2 cellular contexts compared by ENCODE assay signal in the genomic region with DNA sequence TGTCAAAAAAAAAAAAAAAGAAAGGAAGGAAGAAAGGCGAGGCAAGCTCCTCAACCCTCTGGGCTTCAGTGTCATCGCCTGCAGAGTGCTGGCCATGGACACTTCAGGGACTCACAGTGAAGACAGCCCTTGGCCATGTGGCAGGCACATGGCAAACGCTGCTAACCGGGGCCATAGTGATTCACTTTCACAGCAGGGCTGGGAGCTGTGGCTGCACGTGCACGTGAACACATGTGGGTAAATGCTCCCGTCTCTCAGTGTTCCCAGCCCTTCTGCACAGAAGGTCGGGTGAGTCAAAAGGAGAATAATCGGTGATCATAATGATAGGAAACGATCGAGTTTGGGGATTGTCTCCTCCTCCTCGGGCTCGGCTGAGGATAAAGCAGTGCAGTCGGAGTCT.
A peak's percentile ranks its signal among the peaks of the same experiment; 100 is the strongest.
TF ChIP-seq lines count a peak whose summit lies in the region.

No MANE protein-coding gene starts in this region.

TF ChIP-seq in HCT116, 20 proteins besides CTCF, POLR2A, EP300 and RAD21 (continued from another document):
- TF ChIP-seq, protein P1, sequence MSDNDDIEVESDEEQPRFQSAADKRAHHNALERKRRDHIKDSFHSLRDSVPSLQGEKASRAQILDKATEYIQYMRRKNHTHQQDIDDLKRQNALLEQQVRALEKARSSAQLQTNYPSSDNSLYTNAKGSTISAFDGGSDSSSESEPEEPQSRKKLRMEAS (IDR thresholded peaks at IDR 0.05), result peak; percentile 47; the same call in 1 of the 2 replicates
- TF ChIP-seq SRF (IDR thresholded peaks at IDR 0.05; ENCODE audit: low read depth) (no peak), SP1 (IDR thresholded peaks at IDR 0.05; ENCODE audit: low read depth) (no peak), ELF1 (IDR thresholded peaks at IDR 0.05; ENCODE audit: borderline replicate concordance, low read depth) (no peak)

TF ChIP-seq in K562, 482 proteins besides CTCF, POLR2A, EP300 and RAD21 (continued from another document and continues in another):
- no peak for TF ChIP-seq ZNF253 (CRISPR knock-in tag; conservative IDR thresholded peaks at IDR 0.05)
- TF ChIP-seq TEAD2 (tag; IDR thresholded peaks at IDR 0.05), result no peak
- no peak for TF ChIP-seq ZNF311 (CRISPR knock-in tag; IDR thresholded peaks at IDR 0.05)
- TF ChIP-seq COPS2 (conservative IDR thresholded peaks at IDR 0.05), result no peak
- TF ChIP-seq WHSC1 (IDR thresholded peaks at IDR 0.05; ENCODE audit: low read length), result no peak
- no peak for TF ChIP-seq ARID2 (IDR thresholded peaks at IDR 0.05)
- no peak for TF ChIP-seq ZNF12 (CRISPR knock-in tag; IDR thresholded peaks at IDR 0.05)
- TF ChIP-seq, protein P1 (CRISPR knock-in tag; IDR thresholded peaks at IDR 0.05), result peak; percentile 86
- TF ChIP-seq BHLHE40 (IDR thresholded peaks at IDR 0.05; ENCODE audit: low read length), result peak; percentile 47
- TF ChIP-seq POLR2G (IDR thresholded peaks at IDR 0.05; ENCODE audit: low read depth, low read length), result no peak
- TF ChIP-seq ETS2 (tag; IDR thresholded peaks at IDR 0.05; ENCODE audit: borderline replicate concordance, poor library complexity, severe bottlenecking), result no peak
- no peak for TF ChIP-seq MXI1 (IDR thresholded peaks at IDR 0.05; ENCODE audit: low read depth, low read length)
- TF ChIP-seq FOXA3 (CRISPR knock-in tag; conservative IDR thresholded peaks at IDR 0.05 in 1 of 2, IDR thresholded peaks at IDR 0.05 in 1 of 2), result no peak
- TF ChIP-seq ZNF764 (CRISPR knock-in tag; IDR thresholded peaks at IDR 0.05; ENCODE audit: low read depth), result no peak
- no peak for TF ChIP-seq BMI1 (IDR thresholded peaks at IDR 0.05; ENCODE audit: low read length)
- peak; percentile 50; the same call in 1 of the 2 replicates for TF ChIP-seq MYC (IDR thresholded peaks at IDR 0.05; ENCODE audit: low read depth, low read length)
- TF ChIP-seq MYC (CRISPR knock-in tag; IDR thresholded peaks at IDR 0.05; ENCODE audit: borderline replicate concordance, low read depth), result no peak
- TF ChIP-seq, protein P2, sequence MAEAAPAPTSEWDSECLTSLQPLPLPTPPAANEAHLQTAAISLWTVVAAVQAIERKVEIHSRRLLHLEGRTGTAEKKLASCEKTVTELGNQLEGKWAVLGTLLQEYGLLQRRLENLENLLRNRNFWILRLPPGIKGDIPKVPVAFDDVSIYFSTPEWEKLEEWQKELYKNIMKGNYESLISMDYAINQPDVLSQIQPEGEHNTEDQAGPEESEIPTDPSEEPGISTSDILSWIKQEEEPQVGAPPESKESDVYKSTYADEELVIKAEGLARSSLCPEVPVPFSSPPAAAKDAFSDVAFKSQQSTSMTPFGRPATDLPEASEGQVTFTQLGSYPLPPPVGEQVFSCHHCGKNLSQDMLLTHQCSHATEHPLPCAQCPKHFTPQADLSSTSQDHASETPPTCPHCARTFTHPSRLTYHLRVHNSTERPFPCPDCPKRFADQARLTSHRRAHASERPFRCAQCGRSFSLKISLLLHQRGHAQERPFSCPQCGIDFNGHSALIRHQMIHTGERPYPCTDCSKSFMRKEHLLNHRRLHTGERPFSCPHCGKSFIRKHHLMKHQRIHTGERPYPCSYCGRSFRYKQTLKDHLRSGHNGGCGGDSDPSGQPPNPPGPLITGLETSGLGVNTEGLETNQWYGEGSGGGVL (CRISPR knock-in tag; IDR thresholded peaks at IDR 0.05), result no peak
- TF ChIP-seq STAT5B (CRISPR knock-in tag; IDR thresholded peaks at IDR 0.05), result no peak
- TF ChIP-seq, protein P3, sequence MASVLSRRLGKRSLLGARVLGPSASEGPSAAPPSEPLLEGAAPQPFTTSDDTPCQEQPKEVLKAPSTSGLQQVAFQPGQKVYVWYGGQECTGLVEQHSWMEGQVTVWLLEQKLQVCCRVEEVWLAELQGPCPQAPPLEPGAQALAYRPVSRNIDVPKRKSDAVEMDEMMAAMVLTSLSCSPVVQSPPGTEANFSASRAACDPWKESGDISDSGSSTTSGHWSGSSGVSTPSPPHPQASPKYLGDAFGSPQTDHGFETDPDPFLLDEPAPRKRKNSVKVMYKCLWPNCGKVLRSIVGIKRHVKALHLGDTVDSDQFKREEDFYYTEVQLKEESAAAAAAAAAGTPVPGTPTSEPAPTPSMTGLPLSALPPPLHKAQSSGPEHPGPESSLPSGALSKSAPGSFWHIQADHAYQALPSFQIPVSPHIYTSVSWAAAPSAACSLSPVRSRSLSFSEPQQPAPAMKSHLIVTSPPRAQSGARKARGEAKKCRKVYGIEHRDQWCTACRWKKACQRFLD (CRISPR knock-in tag; IDR thresholded peaks at IDR 0.05), result no peak
- no peak for TF ChIP-seq TBL1XR1 (IDR thresholded peaks at IDR 0.05; ENCODE audit: low read length in 2 of 2)
- no peak for TF ChIP-seq RBM34 (IDR thresholded peaks at IDR 0.05; ENCODE audit: borderline replicate concordance, insufficient read depth, low read length)
- no peak for TF ChIP-seq ZKSCAN3 (CRISPR knock-in tag; IDR thresholded peaks at IDR 0.05)
- TF ChIP-seq, protein P4, sequence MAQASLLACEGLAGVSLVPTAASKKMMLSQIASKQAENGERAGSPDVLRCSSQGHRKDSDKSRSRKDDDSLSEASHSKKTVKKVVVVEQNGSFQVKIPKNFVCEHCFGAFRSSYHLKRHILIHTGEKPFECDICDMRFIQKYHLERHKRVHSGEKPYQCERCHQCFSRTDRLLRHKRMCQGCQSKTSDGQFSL (CRISPR knock-in tag; IDR thresholded peaks at IDR 0.05), result no peak
- TF ChIP-seq, protein P4 (tag; IDR thresholded peaks at IDR 0.05), result no peak
- no peak for TF ChIP-seq ZNF431 (CRISPR knock-in tag; IDR thresholded peaks at IDR 0.05)
- TF ChIP-seq, protein P5, sequence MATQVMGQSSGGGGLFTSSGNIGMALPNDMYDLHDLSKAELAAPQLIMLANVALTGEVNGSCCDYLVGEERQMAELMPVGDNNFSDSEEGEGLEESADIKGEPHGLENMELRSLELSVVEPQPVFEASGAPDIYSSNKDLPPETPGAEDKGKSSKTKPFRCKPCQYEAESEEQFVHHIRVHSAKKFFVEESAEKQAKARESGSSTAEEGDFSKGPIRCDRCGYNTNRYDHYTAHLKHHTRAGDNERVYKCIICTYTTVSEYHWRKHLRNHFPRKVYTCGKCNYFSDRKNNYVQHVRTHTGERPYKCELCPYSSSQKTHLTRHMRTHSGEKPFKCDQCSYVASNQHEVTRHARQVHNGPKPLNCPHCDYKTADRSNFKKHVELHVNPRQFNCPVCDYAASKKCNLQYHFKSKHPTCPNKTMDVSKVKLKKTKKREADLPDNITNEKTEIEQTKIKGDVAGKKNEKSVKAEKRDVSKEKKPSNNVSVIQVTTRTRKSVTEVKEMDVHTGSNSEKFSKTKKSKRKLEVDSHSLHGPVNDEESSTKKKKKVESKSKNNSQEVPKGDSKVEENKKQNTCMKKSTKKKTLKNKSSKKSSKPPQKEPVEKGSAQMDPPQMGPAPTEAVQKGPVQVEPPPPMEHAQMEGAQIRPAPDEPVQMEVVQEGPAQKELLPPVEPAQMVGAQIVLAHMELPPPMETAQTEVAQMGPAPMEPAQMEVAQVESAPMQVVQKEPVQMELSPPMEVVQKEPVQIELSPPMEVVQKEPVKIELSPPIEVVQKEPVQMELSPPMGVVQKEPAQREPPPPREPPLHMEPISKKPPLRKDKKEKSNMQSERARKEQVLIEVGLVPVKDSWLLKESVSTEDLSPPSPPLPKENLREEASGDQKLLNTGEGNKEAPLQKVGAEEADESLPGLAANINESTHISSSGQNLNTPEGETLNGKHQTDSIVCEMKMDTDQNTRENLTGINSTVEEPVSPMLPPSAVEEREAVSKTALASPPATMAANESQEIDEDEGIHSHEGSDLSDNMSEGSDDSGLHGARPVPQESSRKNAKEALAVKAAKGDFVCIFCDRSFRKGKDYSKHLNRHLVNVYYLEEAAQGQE (CRISPR knock-in tag; IDR thresholded peaks at IDR 0.05; ENCODE audit: low read depth), result no peak
- TF ChIP-seq CEBPG (CRISPR knock-in tag; IDR thresholded peaks at IDR 0.05), result no peak
- no peak for TF ChIP-seq CEBPG (tag; conservative IDR thresholded peaks at IDR 0.05 in 1 of 2, IDR thresholded peaks at IDR 0.05 in 1 of 2)
- TF ChIP-seq ZNF699 (CRISPR knock-in tag; IDR thresholded peaks at IDR 0.05; ENCODE audit: insufficient replicate concordance), result no peak
- TF ChIP-seq, protein P6, sequence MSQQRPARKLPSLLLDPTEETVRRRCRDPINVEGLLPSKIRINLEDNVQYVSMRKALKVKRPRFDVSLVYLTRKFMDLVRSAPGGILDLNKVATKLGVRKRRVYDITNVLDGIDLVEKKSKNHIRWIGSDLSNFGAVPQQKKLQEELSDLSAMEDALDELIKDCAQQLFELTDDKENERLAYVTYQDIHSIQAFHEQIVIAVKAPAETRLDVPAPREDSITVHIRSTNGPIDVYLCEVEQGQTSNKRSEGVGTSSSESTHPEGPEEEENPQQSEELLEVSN (IDR thresholded peaks at IDR 0.05; ENCODE audit: borderline replicate concordance in 1 of 2, extremely low read depth in 1 of 2, insufficient read depth in 1 of 2, insufficient read length in 1 of 2, low read depth in 1 of 2, low read length in 1 of 2, poor library complexity in 1 of 2, severe bottlenecking in 1 of 2), result peak in 1 of 2 experiments; percentile 62
- TF ChIP-seq, protein P7, sequence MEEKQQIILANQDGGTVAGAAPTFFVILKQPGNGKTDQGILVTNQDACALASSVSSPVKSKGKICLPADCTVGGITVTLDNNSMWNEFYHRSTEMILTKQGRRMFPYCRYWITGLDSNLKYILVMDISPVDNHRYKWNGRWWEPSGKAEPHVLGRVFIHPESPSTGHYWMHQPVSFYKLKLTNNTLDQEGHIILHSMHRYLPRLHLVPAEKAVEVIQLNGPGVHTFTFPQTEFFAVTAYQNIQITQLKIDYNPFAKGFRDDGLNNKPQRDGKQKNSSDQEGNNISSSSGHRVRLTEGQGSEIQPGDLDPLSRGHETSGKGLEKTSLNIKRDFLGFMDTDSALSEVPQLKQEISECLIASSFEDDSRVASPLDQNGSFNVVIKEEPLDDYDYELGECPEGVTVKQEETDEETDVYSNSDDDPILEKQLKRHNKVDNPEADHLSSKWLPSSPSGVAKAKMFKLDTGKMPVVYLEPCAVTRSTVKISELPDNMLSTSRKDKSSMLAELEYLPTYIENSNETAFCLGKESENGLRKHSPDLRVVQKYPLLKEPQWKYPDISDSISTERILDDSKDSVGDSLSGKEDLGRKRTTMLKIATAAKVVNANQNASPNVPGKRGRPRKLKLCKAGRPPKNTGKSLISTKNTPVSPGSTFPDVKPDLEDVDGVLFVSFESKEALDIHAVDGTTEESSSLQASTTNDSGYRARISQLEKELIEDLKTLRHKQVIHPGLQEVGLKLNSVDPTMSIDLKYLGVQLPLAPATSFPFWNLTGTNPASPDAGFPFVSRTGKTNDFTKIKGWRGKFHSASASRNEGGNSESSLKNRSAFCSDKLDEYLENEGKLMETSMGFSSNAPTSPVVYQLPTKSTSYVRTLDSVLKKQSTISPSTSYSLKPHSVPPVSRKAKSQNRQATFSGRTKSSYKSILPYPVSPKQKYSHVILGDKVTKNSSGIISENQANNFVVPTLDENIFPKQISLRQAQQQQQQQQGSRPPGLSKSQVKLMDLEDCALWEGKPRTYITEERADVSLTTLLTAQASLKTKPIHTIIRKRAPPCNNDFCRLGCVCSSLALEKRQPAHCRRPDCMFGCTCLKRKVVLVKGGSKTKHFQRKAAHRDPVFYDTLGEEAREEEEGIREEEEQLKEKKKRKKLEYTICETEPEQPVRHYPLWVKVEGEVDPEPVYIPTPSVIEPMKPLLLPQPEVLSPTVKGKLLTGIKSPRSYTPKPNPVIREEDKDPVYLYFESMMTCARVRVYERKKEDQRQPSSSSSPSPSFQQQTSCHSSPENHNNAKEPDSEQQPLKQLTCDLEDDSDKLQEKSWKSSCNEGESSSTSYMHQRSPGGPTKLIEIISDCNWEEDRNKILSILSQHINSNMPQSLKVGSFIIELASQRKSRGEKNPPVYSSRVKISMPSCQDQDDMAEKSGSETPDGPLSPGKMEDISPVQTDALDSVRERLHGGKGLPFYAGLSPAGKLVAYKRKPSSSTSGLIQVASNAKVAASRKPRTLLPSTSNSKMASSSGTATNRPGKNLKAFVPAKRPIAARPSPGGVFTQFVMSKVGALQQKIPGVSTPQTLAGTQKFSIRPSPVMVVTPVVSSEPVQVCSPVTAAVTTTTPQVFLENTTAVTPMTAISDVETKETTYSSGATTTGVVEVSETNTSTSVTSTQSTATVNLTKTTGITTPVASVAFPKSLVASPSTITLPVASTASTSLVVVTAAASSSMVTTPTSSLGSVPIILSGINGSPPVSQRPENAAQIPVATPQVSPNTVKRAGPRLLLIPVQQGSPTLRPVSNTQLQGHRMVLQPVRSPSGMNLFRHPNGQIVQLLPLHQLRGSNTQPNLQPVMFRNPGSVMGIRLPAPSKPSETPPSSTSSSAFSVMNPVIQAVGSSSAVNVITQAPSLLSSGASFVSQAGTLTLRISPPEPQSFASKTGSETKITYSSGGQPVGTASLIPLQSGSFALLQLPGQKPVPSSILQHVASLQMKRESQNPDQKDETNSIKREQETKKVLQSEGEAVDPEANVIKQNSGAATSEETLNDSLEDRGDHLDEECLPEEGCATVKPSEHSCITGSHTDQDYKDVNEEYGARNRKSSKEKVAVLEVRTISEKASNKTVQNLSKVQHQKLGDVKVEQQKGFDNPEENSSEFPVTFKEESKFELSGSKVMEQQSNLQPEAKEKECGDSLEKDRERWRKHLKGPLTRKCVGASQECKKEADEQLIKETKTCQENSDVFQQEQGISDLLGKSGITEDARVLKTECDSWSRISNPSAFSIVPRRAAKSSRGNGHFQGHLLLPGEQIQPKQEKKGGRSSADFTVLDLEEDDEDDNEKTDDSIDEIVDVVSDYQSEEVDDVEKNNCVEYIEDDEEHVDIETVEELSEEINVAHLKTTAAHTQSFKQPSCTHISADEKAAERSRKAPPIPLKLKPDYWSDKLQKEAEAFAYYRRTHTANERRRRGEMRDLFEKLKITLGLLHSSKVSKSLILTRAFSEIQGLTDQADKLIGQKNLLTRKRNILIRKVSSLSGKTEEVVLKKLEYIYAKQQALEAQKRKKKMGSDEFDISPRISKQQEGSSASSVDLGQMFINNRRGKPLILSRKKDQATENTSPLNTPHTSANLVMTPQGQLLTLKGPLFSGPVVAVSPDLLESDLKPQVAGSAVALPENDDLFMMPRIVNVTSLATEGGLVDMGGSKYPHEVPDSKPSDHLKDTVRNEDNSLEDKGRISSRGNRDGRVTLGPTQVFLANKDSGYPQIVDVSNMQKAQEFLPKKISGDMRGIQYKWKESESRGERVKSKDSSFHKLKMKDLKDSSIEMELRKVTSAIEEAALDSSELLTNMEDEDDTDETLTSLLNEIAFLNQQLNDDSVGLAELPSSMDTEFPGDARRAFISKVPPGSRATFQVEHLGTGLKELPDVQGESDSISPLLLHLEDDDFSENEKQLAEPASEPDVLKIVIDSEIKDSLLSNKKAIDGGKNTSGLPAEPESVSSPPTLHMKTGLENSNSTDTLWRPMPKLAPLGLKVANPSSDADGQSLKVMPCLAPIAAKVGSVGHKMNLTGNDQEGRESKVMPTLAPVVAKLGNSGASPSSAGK (IDR thresholded peaks at IDR 0.05), result peak; percentile 85
- no peak for TF ChIP-seq E2F3 (CRISPR knock-in tag; IDR thresholded peaks at IDR 0.05)
- no peak for TF ChIP-seq ZNF436 (CRISPR knock-in tag; IDR thresholded peaks at IDR 0.05)
- TF ChIP-seq ZNF23 (CRISPR knock-in tag; IDR thresholded peaks at IDR 0.05), result no peak
- no peak for TF ChIP-seq ZFP1 (CRISPR knock-in tag; IDR thresholded peaks at IDR 0.05)
